ENCODE assay signal across 23 cellular contexts in the genomic region with DNA sequence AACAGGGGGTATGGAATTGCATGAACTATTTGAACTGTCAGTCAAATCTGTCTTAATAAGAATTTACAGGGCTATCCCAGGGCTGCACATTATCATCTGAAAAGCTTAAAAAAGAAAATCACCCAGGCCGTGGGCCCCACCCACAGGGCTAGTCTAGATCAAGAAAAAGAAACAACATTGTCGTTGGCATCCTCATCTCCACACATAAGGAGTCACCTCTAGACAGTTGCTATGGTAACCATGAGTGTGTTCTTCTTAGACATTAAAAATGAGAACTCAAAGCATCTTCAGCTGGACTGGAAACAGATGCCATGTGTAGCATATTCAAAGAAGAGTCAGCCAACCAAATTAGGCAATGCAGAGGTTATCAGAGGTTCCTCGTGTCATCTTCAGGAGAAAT.
A peak's percentile ranks its signal among the peaks of the same experiment; 100 is the strongest.
DNase-seq lines count a peak whose midpoint lies in the region; ATAC-seq lines count a peak whose summit lies in the region.
"Had no signal": no experiment of that assay in that cellular context is flagged by ENCODE, and none has a peak within 500 bp of the region (broad histone marks: within the 10 kb centered on the region; RNA-seq: fewer than 3 reads in every experiment).

No MANE protein-coding gene starts in this region.

- no peaks in the 10 kb centered on the region for H3K4me1 ChIP-seq in GM23248 (ENCODE audit: insufficient read depth)
- H3K4me1 ChIP-seq: BLaER1 treated with 17β-estradiol and CSF1 and Interleukin-3, amounts not matched to agents 10 nM and 100 nM had no signal

- H3K27ac ChIP-seq in GM23248: no peak overlapping the region
- H3K27ac ChIP-seq: 22Rv1; BLaER1 treated with 17β-estradiol and CSF1 and Interleukin-3, amounts not matched to agents 10 nM and 100 nM; KMS-11; PC-9 had no signal

- H3K9me3 ChIP-seq in GM23248 (ENCODE audit: low read depth): no peaks in the 10 kb centered on the region
- H3K9me3 ChIP-seq: BLaER1 treated with 17β-estradiol and CSF1 and Interleukin-3, amounts not matched to agents 10 nM and 100 nM had no signal

- no peak overlapping the region for H3K4me3 ChIP-seq in GM23248
- H3K4me3 ChIP-seq: BLaER1 treated with 17β-estradiol and CSF1 and Interleukin-3, amounts not matched to agents 10 nM and 100 nM; PC-9 had no signal

- no peaks in the 10 kb centered on the region for H3K27me3 ChIP-seq in GM23248 (replicated peaks; ENCODE audit: insufficient read depth)
- H3K27me3 ChIP-seq: BLaER1 treated with 17β-estradiol and CSF1 and Interleukin-3, amounts not matched to agents 10 nM and 100 nM had no signal

- 32 to 36% methylated on average over 3 of the region's 3 CpGs for WGBS in GM23248 (ENCODE audit: low coverage in 1 of 2, low lambda C conversion rate in 2 of 2, missing lambda C conversion rate in 2 of 2), 2 experiments

- H3K36me3 ChIP-seq in GM23248 (ENCODE audit: low read depth): no peaks in the 10 kb centered on the region
- H3K36me3 ChIP-seq: BLaER1 treated with 17β-estradiol and CSF1 and Interleukin-3, amounts not matched to agents 10 nM and 100 nM had no signal

- in situ Hi-C loops in GM23248 (cut with MboI): no loop called here

- no peaks in the 10 kb centered on the region for H3K9me2 ChIP-seq in GM23248 (ENCODE audit: insufficient read depth)

- no peaks in the 10 kb centered on the region for H4K20me1 ChIP-seq in GM23248 (ENCODE audit: insufficient read depth)
- H4K20me1 ChIP-seq: BLaER1 treated with 17β-estradiol and CSF1 and Interleukin-3, amounts not matched to agents 10 nM and 100 nM had no signal

- no peak overlapping the region for H3K9ac ChIP-seq in GM23248
- H3K9ac ChIP-seq: BLaER1 treated with 17β-estradiol and CSF1 and Interleukin-3, amounts not matched to agents 10 nM and 100 nM; KMS-11 had no signal

- no peak overlapping the region for H2AFZ ChIP-seq in GM23248
- H2AFZ ChIP-seq: PC-9 had no signal

- no peaks in the 10 kb centered on the region for H3F3A ChIP-seq in GM23248 (ENCODE audit: insufficient read depth)

- DNase-seq in DMS 273 (lab: John Stamatoyannopoulos, UW; ENCODE audit: unreplicated experiment) (peak; percentile 56), DMS 273 treated with DMSO at 0.1 percent for 48 hours (lab: John Stamatoyannopoulos, UW) (no peak), GM23248 (peak; percentile 24), NCI-H2227 treated with DMSO at 0.1 percent for 48 hours (lab: John Stamatoyannopoulos, UW) (peak; percentile 61), inferior parietal cortex (ENCODE audit: extremely low spot score) (peak; percentile 54), kidney glomerular epithelial cell (lab: John Stamatoyannopoulos, UW) (no peak), islet precursor cell (no peak)
- DNase-seq: ACHN; Calu3; CD8-positive, alpha-beta T cell; DMS53; GOT3; HCEC 1CT; MV-4-11; NCI-H187; NCI-H2107; PC-9; RPMI8226; SHP77 had no signal

- no peak for ATAC-seq in GM21529 (IDR thresholded peaks at IDR 0.05; ENCODE audit: unreplicated experiment)
- ATAC-seq: CD8-positive, alpha-beta T cell had no signal

- H3K4me2 ChIP-seq in GM23248 (ENCODE audit: unreplicated experiment): no peak overlapping the region
- H3K4me2 ChIP-seq: BLaER1 treated with 17β-estradiol and CSF1 and Interleukin-3, amounts not matched to agents 10 nM and 100 nM; KMS-11; PC-9 had no signal

- H3K79me2 ChIP-seq in GM23248 (ENCODE audit: insufficient read depth): no peaks in the 10 kb centered on the region

Comparison
In these comparisons a context has a peak if more than half of its experiments do, and no peak if none do; other contexts are left out.
1. DNase-seq: peak in DMS 273 (single experiment), GM23248 (single experiment), NCI-H2227 treated with DMSO at 0.1 percent for 48 hours (single experiment) and inferior parietal cortex (single experiment); none in DMS 273 treated with DMSO at 0.1 percent for 48 hours (single experiment), kidney glomerular epithelial cell (single experiment) and islet precursor cell (single experiment).